In genomic region chr1:155139895-155140629, GRCh38 we compare ENCODE assay signal across 7 cellular contexts. TPM values are rescaled to one million over a fixed set of nuclear protein-coding genes. Genes with fewer than 3 reads are reported as not detected.
DNase-seq lines count a peak whose midpoint lies in the region; ATAC-seq and TF ChIP-seq lines count a peak whose summit lies in the region.

Gene DPM3, minus strand, starts transcription at chr1:155140531. Its CDS starts 291 bp downstream, at chr1:155140240.

- H3K4me3 ChIP-seq in cardiac fibroblast (replicated peaks in 1 of 2; ENCODE audit: low read depth in 2 of 2, low read length in 2 of 2): peak within 1 kb of the TSS; percentile 85 to 90

- intact Hi-C loops in activated B cell treated with CpG ODN at 0.5 μM for 24 hours (cut with micrococcal nuclease): loop anchor here (1.0 kb wide), 3 partner anchors 27 to 55 kb away; partner anchors contain the start of genes KRTCAP2 and TRIM46

- POLR2A ChIA-PET in activated B cell treated with CpG ODN at 0.5 μM for 24 hours (lab: Charles Lee): interaction anchor here (0.7 to 1.6 kb wide), 5 partner anchors 9 to 88 kb away, joined by 3 to 9 read pairs (median 6); partner anchors contain the start of gene KRTCAP2

- CTCF ChIA-PET in activated B cell treated with CpG ODN at 0.5 μM for 24 hours (lab: Charles Lee): interaction anchor here (0.7 to 1.5 kb wide), 2 partner anchors 28 to 49 kb away, joined by 4 read pairs; no protein-coding TSS in a partner anchor

- DNase-seq in NCI-H226 (peak; percentile 76), activated B cell treated with CpG ODN at 0.5 μM for 24 hours (peak; percentile 84), cardiac fibroblast (ENCODE audit: low read depth in 2 of 2) (peak; percentile 80 to 81), inferior parietal cortex (ENCODE audit: extremely low spot score) (peak; percentile 93)
- peak; percentile 83 to 90 for DNase-seq in stimulated activated CD4-positive, alpha-beta T cell treated with anti-CD3 and anti-CD28 coated beads, Interleukin-12 subunit alpha, Interleukin-12 subunit beta, amount 100 ng/mL, for 24 hours (ENCODE audit: low read depth in 2 of 2)

- H3K36me3 Mint-ChIP-seq in activated B cell treated with CpG ODN at 0.5 μM for 24 hours (ENCODE audit: low read depth): peaks cover 38% of the 10 kb centered on the region

- TF ChIP-seq CTCF in activated B cell treated with CpG ODN at 0.5 μM for 24 hours (IDR thresholded peaks at IDR 0.05): no peak
- no peak for TF ChIP-seq CTCF in cardiac fibroblast (IDR thresholded peaks at IDR 0.05; ENCODE audit: low read depth, low read length)

- H3K27me3 Mint-ChIP-seq in activated B cell treated with CpG ODN at 0.5 μM for 24 hours: no peaks in the 10 kb centered on the region

- peak; percentile 65 for ATAC-seq in GM18861 (IDR thresholded peaks at IDR 0.05; ENCODE audit: unreplicated experiment)
- peak; percentile 57 for ATAC-seq in HG03108 (IDR thresholded peaks at IDR 0.05; ENCODE audit: unreplicated experiment)
- peak; percentile 61 for ATAC-seq in activated B cell treated with CpG ODN at 0.5 μM for 24 hours (ENCODE audit: low read depth)

- H3K9me3 Mint-ChIP-seq in activated B cell treated with CpG ODN at 0.5 μM for 24 hours: no peaks in the 10 kb centered on the region

- H3K4me3 Mint-ChIP-seq in activated B cell treated with CpG ODN at 0.5 μM for 24 hours: peak within 1 kb of the TSS; percentile 96

- peaks cover 42% of the 10 kb centered on the region for H3K4me1 Mint-ChIP-seq in activated B cell treated with CpG ODN at 0.5 μM for 24 hours

- H3K27ac Mint-ChIP-seq in activated B cell treated with CpG ODN at 0.5 μM for 24 hours: peak within 1 kb of the TSS; percentile 97

RNA-seq across cellular contexts. Expression of gene DPM3, which starts in this region (rescaled TPM):
- total RNA-seq in activated B cell treated with CpG ODN at 0.5 μM for 24 hours: 33.2 and 36.8 TPM in 2 replicates

Comparison
In these comparisons a context has a peak if more than half of its experiments do, and no peak if none do; other contexts are left out.
1. Peak in every context shown above with its lines: DNase-seq, ATAC-seq and H3K4me3 ChIP-seq.